In genomic region chr17:63506627-63507026, GRCh38 we compare ENCODE assay signal across 2 cellular contexts.
A peak's percentile ranks its signal among the peaks of the same experiment; 100 is the strongest.
TF ChIP-seq lines count a peak whose summit lies in the region.

No MANE protein-coding gene starts in this region.

TF ChIP-seq in HepG2, 621 proteins besides CTCF, POLR2A, EP300 and RAD21:
- peak; percentile 96 for TF ChIP-seq CREB1 (IDR thresholded peaks at IDR 0.05)
- no peak for TF ChIP-seq CREB1 (CRISPR knock-in tag; IDR thresholded peaks at IDR 0.05)
- peak; percentile 38; the same call in 1 of the 2 replicates for TF ChIP-seq ATF7 (IDR thresholded peaks at IDR 0.05)
- no peak for TF ChIP-seq ATF7 (CRISPR knock-in tag; IDR thresholded peaks at IDR 0.05)
- peak; percentile 57; the same call in 1 of the 2 replicates for TF ChIP-seq ZNF629 (CRISPR knock-in tag; conservative IDR thresholded peaks at IDR 0.05)
- no peak for TF ChIP-seq PAXIP1 (CRISPR knock-in tag; conservative IDR thresholded peaks at IDR 0.05)

TF ChIP-seq in K562, 482 proteins besides CTCF, POLR2A, EP300 and RAD21:
- peak; percentile 34 for TF ChIP-seq RBM25 (IDR thresholded peaks at IDR 0.05; ENCODE audit: low read depth, low read length, severe bottlenecking)
- TF ChIP-seq FOXK1 (CRISPR knock-in tag; IDR thresholded peaks at IDR 0.05; ENCODE audit: borderline replicate concordance): no peak
- no peak for TF ChIP-seq ETS1 (conservative IDR thresholded peaks at IDR 0.05; ENCODE audit: control insufficient read depth, low read depth, low read length)
- TF ChIP-seq ATF1 (CRISPR knock-in tag; IDR thresholded peaks at IDR 0.05): no peak
- 0 out of 2 replicates have a peak, but pooled peaks have one; percentile 11 for TF ChIP-seq ATF1 (tag; IDR thresholded peaks at IDR 0.05)
- no peak for TF ChIP-seq TCFL5 (CRISPR knock-in tag; conservative IDR thresholded peaks at IDR 0.05)
